In genomic region chr5:36202521-36202961, GRCh38 we compare ENCODE assay signal across 1 cellular context.
TF ChIP-seq lines count a peak whose summit lies in the region.

No MANE protein-coding gene starts in this region.

TF ChIP-seq in IMR-90, 13 proteins besides CTCF, POLR2A, EP300 and RAD21 (continued from another document):
- TF ChIP-seq ELK1 (IDR thresholded peaks at IDR 0.05; ENCODE audit: borderline replicate concordance, low read depth, low read length) = no peak
- TF ChIP-seq RCOR1 (IDR thresholded peaks at IDR 0.05; ENCODE audit: insufficient replicate concordance, low read length) = no peak
- TF ChIP-seq RFX5 (IDR thresholded peaks at IDR 0.05; ENCODE audit: low read depth, low read length) = no peak
- TF ChIP-seq NFE2L2 (IDR thresholded peaks at IDR 0.05; ENCODE audit: low read depth, low read length) = no peak
- TF ChIP-seq MAFK (IDR thresholded peaks at IDR 0.05; ENCODE audit: low read depth, low read length) = no peak
- TF ChIP-seq MXI1 (IDR thresholded peaks at IDR 0.05; ENCODE audit: borderline replicate concordance, low read depth, low read length) = no peak
- TF ChIP-seq, protein P1, sequence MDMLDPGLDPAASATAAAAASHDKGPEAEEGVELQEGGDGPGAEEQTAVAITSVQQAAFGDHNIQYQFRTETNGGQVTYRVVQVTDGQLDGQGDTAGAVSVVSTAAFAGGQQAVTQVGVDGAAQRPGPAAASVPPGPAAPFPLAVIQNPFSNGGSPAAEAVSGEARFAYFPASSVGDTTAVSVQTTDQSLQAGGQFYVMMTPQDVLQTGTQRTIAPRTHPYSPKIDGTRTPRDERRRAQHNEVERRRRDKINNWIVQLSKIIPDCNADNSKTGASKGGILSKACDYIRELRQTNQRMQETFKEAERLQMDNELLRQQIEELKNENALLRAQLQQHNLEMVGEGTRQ (IDR thresholded peaks at IDR 0.05; ENCODE audit: low read depth, low read length) = no peak
- no peak for TF ChIP-seq CEBPB (IDR thresholded peaks at IDR 0.05; ENCODE audit: low read depth, low read length)
- TF ChIP-seq CHD1 (IDR thresholded peaks at IDR 0.05; ENCODE audit: low read depth, low read length) = no peak
- no peak for TF ChIP-seq MAZ (IDR thresholded peaks at IDR 0.05; ENCODE audit: borderline replicate concordance, low read depth, low read length)
- TF ChIP-seq FOS (IDR thresholded peaks at IDR 0.05; ENCODE audit: low read depth, low read length) = no peak
- TF ChIP-seq BHLHE40 (IDR thresholded peaks at IDR 0.05; ENCODE audit: low read depth, low read length) = no peak
TF ChIP-seq in IMR-90: peak in this region for 0.
